1 cellular context compared by ENCODE assay signal in the genomic region with DNA sequence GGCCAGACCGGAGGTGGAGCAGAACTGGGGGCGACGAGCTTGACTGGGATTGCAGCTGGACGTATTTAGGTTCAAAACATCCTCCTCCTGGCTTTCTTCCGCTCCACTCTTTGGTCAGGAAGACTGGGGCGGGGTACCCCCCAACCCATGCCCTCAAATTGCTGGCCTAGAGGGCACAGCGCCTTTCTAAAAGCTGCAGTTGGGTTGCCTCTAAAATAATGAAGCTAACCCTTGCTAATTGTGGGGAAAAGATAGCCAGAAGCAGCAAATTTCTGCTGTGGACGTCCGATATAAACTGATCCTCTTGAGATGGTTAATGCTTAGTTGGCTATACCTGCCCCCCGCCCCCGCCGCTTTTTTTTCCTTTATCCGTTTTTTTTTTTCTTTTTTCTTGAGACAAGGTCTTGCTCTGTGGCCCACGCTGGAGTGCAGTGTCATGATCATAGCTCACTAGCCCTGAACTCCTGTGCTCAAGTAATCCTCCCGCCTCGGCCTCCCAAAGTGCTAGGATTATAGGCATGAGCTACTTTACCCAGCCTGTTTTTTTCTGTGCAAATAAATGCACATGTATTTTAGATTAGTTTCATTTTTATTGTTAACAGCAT.
TF ChIP-seq lines count a peak whose summit lies in the region.

No MANE protein-coding gene starts in this region.

TF ChIP-seq in IMR-90, 13 proteins besides CTCF, POLR2A, EP300 and RAD21:
- TF ChIP-seq MAFK (IDR thresholded peaks at IDR 0.05; ENCODE audit: low read depth, low read length): no peak
- TF ChIP-seq, protein P1, sequence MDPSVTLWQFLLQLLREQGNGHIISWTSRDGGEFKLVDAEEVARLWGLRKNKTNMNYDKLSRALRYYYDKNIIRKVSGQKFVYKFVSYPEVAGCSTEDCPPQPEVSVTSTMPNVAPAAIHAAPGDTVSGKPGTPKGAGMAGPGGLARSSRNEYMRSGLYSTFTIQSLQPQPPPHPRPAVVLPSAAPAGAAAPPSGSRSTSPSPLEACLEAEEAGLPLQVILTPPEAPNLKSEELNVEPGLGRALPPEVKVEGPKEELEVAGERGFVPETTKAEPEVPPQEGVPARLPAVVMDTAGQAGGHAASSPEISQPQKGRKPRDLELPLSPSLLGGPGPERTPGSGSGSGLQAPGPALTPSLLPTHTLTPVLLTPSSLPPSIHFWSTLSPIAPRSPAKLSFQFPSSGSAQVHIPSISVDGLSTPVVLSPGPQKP (IDR thresholded peaks at IDR 0.05; ENCODE audit: borderline replicate concordance, low read depth, low read length): no peak
- TF ChIP-seq CEBPB (IDR thresholded peaks at IDR 0.05; ENCODE audit: low read depth, low read length): no peak
- no peak for TF ChIP-seq SMC3 (IDR thresholded peaks at IDR 0.05; ENCODE audit: low read depth, low read length)
- TF ChIP-seq, protein P2, sequence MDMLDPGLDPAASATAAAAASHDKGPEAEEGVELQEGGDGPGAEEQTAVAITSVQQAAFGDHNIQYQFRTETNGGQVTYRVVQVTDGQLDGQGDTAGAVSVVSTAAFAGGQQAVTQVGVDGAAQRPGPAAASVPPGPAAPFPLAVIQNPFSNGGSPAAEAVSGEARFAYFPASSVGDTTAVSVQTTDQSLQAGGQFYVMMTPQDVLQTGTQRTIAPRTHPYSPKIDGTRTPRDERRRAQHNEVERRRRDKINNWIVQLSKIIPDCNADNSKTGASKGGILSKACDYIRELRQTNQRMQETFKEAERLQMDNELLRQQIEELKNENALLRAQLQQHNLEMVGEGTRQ (IDR thresholded peaks at IDR 0.05; ENCODE audit: low read depth, low read length): no peak
- no peak for TF ChIP-seq CHD1 (IDR thresholded peaks at IDR 0.05; ENCODE audit: low read depth, low read length)
- TF ChIP-seq MXI1 (IDR thresholded peaks at IDR 0.05; ENCODE audit: borderline replicate concordance, low read depth, low read length): no peak
- no peak for TF ChIP-seq RCOR1 (IDR thresholded peaks at IDR 0.05; ENCODE audit: insufficient replicate concordance, low read length)
- TF ChIP-seq FOS (IDR thresholded peaks at IDR 0.05; ENCODE audit: low read depth, low read length): no peak
- TF ChIP-seq BHLHE40 (IDR thresholded peaks at IDR 0.05; ENCODE audit: low read depth, low read length): no peak
- TF ChIP-seq NFE2L2 (IDR thresholded peaks at IDR 0.05; ENCODE audit: low read depth, low read length): no peak
- TF ChIP-seq RFX5 (IDR thresholded peaks at IDR 0.05; ENCODE audit: low read depth, low read length): no peak
- TF ChIP-seq MAZ (IDR thresholded peaks at IDR 0.05; ENCODE audit: borderline replicate concordance, low read depth, low read length): no peak
